Comparison of ENCODE assay signal across 19 cellular contexts in genomic region chr9:134830926-134831720, GRCh38. TPM values are rescaled to one million over a fixed set of nuclear protein-coding genes. Genes with fewer than 3 reads are reported as not detected.
"Had no signal": no experiment of that assay in that cellular context is flagged by ENCODE, and none has a peak within 500 bp of the region (broad histone marks: within the 10 kb centered on the region; RNA-seq: fewer than 3 reads in every experiment).

No MANE protein-coding gene starts in this region.

- H3K9me3 ChIP-seq: MG63, SJSA1 had no signal

- H3K4me3 ChIP-seq: MG63, SJSA1, SK-N-MC had no signal

- DNase-seq: KBM-7, MG63, NCI-H1092, NCI-H1105 treated with DMSO at 0.1 percent for 48 hours, NCI-H1417 treated with DMSO at 0.1 percent for 48 hours, NCI-H146, NCI-H187 treated with DMSO at 0.1 percent for 48 hours, NCI-H2029 treated with DMSO at 0.1 percent for 48 hours, NCI-H345, NCI-H526 treated with DMSO at 0.1 percent for 48 hours, NCI-H748 treated with DMSO at 0.1 percent for 48 hours, Right ventricle myocardium superior, RPMI8226, SIG-M5 had no signal

- H3K27ac ChIP-seq: SJSA1, SK-N-MC had no signal

- FAIRE-seq: RCC 7860 had no signal

- H3K4me1 ChIP-seq: SJSA1 had no signal

- H3K27me3 ChIP-seq: MG63, SJSA1 had no signal

RNA-seq across cellular contexts. Expression of gene FCN2, which starts 49.5 kb away (rescaled TPM):
- total RNA-seq: HT-29, NCI-H460, SJSA1 had no signal
